8 cellular contexts compared by ENCODE assay signal in the genomic region with DNA sequence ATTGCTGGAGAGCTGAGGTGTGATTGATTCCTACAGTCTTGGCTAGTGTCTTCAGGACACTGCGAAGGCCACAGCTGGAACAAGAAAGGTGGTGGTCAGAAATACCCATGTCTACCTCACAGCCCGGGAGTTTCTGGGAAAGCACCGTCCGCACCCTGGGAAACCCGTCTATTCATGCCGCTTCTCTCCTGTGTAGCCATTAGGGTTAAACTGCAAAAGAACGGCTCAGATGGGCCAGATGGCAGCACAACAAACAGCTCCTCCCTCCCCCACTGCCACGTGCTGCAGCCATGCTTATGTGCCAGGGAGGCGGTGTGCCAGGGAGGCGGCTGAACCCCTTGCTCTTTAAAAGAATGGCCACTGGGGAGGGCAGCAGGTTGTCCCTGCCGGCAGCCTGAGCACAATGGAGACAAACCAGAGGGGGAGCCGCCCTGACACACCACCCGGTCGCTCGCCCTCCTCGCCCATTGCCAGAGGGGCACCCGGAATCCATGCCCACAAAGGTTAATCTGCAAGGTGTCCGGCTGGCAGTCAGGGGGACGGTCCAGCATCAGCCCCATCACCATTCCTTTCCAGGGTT.
A peak's percentile ranks its signal among the peaks of the same experiment; 100 is the strongest.
DNase-seq lines count a peak whose midpoint lies in the region; TF ChIP-seq lines count a peak whose summit lies in the region.

No MANE protein-coding gene starts in this region.

- H3K36me3 Mint-ChIP-seq in CD4-positive, alpha-beta memory T cell: peaks cover 3 to 21% of the 10 kb centered on the region in 2 donors

- no peak overlapping the region for H2AFZ ChIP-seq in mesenchymal stem cell (ENCODE audit: low read depth, low read length)

- peak overlapping the region; percentile 56 to 87 (median 76) for H3K4me3 Mint-ChIP-seq in CD4-positive, alpha-beta memory T cell

- H3K14ac ChIP-seq in mesenchymal stem cell (ENCODE audit: low read length in 2 of 2): no peak overlapping the region

- H3K36me3 ChIP-seq in CD4-positive, alpha-beta memory T cell (ENCODE audit: insufficient read depth, low read length): no peaks in the 10 kb centered on the region
- H3K36me3 ChIP-seq in HUES64 (ENCODE audit: insufficient read depth, low read length) (no peaks in the 10 kb centered on the region), SJSA1 (no peaks in the 10 kb centered on the region), mesenchymal stem cell (ENCODE audit: control insufficient read depth in 1 of 2, insufficient read depth in 2 of 2, low read depth in 1 of 2, low read length in 2 of 2) (no peaks in the 10 kb centered on the region)

- 34% methylated on average over 19 of the region's 19 CpGs for WGBS in HUES64
- 83% methylated on average over 19 of the region's 19 CpGs for WGBS in mesenchymal stem cell

- no peaks in the 10 kb centered on the region for H3K27me3 ChIP-seq in CD4-positive, alpha-beta memory T cell (ENCODE audit: insufficient read depth, low read length)
- H3K27me3 ChIP-seq in HUES64 (ENCODE audit: insufficient read depth, low read length): no peaks in the 10 kb centered on the region
- H3K27me3 ChIP-seq in SJSA1 (replicated peaks): no peaks in the 10 kb centered on the region
- H3K27me3 ChIP-seq in dorsolateral prefrontal cortex: no peaks in the 10 kb centered on the region
- H3K27me3 ChIP-seq in mesenchymal stem cell (ENCODE audit: control insufficient read depth in 1 of 2, insufficient read depth in 1 of 2, low read length in 2 of 2): no peaks in the 10 kb centered on the region

- POLR2A ChIA-PET in CD4-positive, alpha-beta memory T cell (lab: Charles Lee; ENCODE audit: partially characterized antibody): interaction anchor here (0.7 to 3.7 kb wide), 12 partner anchors 8 to 123 kb away, joined by 3 to 20 read pairs (median 5); partner anchors contain the start of gene USP36

- H3K18ac ChIP-seq in mesenchymal stem cell (ENCODE audit: low read depth in 1 of 2, low read length in 2 of 2): no peak overlapping the region

- no peak overlapping the region for H3K23ac ChIP-seq in mesenchymal stem cell (ENCODE audit: low read length in 2 of 2)

- no peak overlapping the region for H2BK5ac ChIP-seq in mesenchymal stem cell (ENCODE audit: low read depth, low read length, poor library complexity, severe bottlenecking)

- H3K4me1 ChIP-seq in CD4-positive, alpha-beta memory T cell (ENCODE audit: insufficient read depth, low read length): peaks cover 98% of the 10 kb centered on the region
- H3K4me1 ChIP-seq in HUES64 (ENCODE audit: insufficient read depth, low read length) (peaks cover 18% of the 10 kb centered on the region), SJSA1 (replicated peaks) (peaks cover 43% of the 10 kb centered on the region), mesenchymal stem cell (ENCODE audit: control insufficient read depth, insufficient read depth, low read depth, low read length) (peaks cover 16% of the 10 kb centered on the region)

- peak overlapping the region; percentile 15; the same call in 1 of the 2 replicates for H3K9ac ChIP-seq in HUES64 (ENCODE audit: low read depth, low read length)
- peak overlapping the region; percentile 82 for H3K9ac ChIP-seq in mesenchymal stem cell (ENCODE audit: low read length)

- intact Hi-C loops in CD4-positive, alpha-beta memory T cell (cut with micrococcal nuclease): loop anchor here (1.0 kb wide), 1 partner anchor 9 kb away; no protein-coding TSS in a partner anchor
- intact Hi-C loops in dorsolateral prefrontal cortex (cut with DNase I): loop anchor here in 1 of 2 donors (1.0 kb wide), 1 partner anchor 65 kb away; the partner anchor contains the start of gene CYTH1

- H2BK12ac ChIP-seq in mesenchymal stem cell (ENCODE audit: low read length in 2 of 2): no peak overlapping the region

- H2AK5ac ChIP-seq in mesenchymal stem cell (ENCODE audit: low read length, severe bottlenecking): no peak overlapping the region

- peak overlapping the region; percentile 48 for H3K4me2 ChIP-seq in mesenchymal stem cell (ENCODE audit: low read length, poor library complexity, severe bottlenecking)

- H3K4me3 ChIP-seq in CD4-positive, alpha-beta memory T cell (ENCODE audit: low read length in 2 of 2): no peak overlapping the region
- H3K4me3 ChIP-seq in HUES64 (ENCODE audit: low read length): peak overlapping the region; percentile 30
- H3K4me3 ChIP-seq in SJSA1: peak overlapping the region; percentile 18
- H3K4me3 ChIP-seq in dorsolateral prefrontal cortex: peak overlapping the region; percentile 39 to 93 (median 61)
- H3K4me3 ChIP-seq in mesenchymal stem cell (ENCODE audit: insufficient read depth in 1 of 2, low read depth in 1 of 2, low read length in 2 of 2): peak overlapping the region in 1 of 2 experiments; percentile 84

- H4K8ac ChIP-seq in mesenchymal stem cell (ENCODE audit: low read length): no peak overlapping the region

- H3K27ac ChIP-seq in CD4-positive, alpha-beta memory T cell (ENCODE audit: low read depth, low read length): no peak overlapping the region
- H3K27ac ChIP-seq in HUES64 (ENCODE audit: low read depth, low read length) (no peak overlapping the region), SJSA1 (no peak overlapping the region), dorsolateral prefrontal cortex (peak overlapping the region; percentile 79 to 99 (median 96)), mesenchymal stem cell (ENCODE audit: low read length, poor library complexity, severe bottlenecking) (peak overlapping the region; percentile 34), temporal lobe (ENCODE audit: low read depth, low read length) (peak overlapping the region; percentile 91)

- H3K27me3 Mint-ChIP-seq in CD4-positive, alpha-beta memory T cell: no peaks in the 10 kb centered on the region

- DNase-seq in CD4-positive, alpha-beta memory T cell: peak in 2 of 5 donors; percentile 29 to 55
- DNase-seq in SJSA1 (ENCODE audit: low read depth in 1 of 2, low spot score in 2 of 2) (peak in 1 of 2 experiments; percentile 69), dorsolateral prefrontal cortex (peak; percentile 91 to 97 (median 94)), mesenchymal stem cell (no peak), AML-193 (lab: John Stamatoyannopoulos, UW) (no peak), GOT3 (lab: John Stamatoyannopoulos, UW) (no peak)

- H2BK15ac ChIP-seq in mesenchymal stem cell (ENCODE audit: low read depth, poor library complexity, severe bottlenecking): no peak overlapping the region

- TF ChIP-seq CTCF in dorsolateral prefrontal cortex (IDR thresholded peaks at IDR 0.05 in 54 of 56, conservative IDR thresholded peaks at IDR 0.05 in 2 of 56; ENCODE audit: low read depth in 1 of 56, partially characterized antibody in 56 of 56): peak in 25 of 56 donors; percentile 10 to 41 (median 28)

- CTCF ChIA-PET in CD4-positive, alpha-beta memory T cell (lab: Charles Lee; ENCODE audit: partially characterized antibody): interaction anchor here (1.2 to 3.2 kb wide), 6 partner anchors 8 to 52 kb away, joined by 3 to 21 read pairs (median 4); no protein-coding TSS in a partner anchor

- H2BK120ac ChIP-seq in mesenchymal stem cell (ENCODE audit: low read depth, low read length): no peak overlapping the region

- no peak overlapping the region for H4K91ac ChIP-seq in mesenchymal stem cell (ENCODE audit: low read length)

- H3K9me3 ChIP-seq in CD4-positive, alpha-beta memory T cell (ENCODE audit: control insufficient read depth in 1 of 2, low read length in 2 of 2): no peaks in the 10 kb centered on the region
- H3K9me3 ChIP-seq in HUES64 (ENCODE audit: insufficient read depth, low read depth, low read length): no peaks in the 10 kb centered on the region
- no peaks in the 10 kb centered on the region for H3K9me3 ChIP-seq in SJSA1 (replicated peaks)
- no peaks in the 10 kb centered on the region for H3K9me3 ChIP-seq in mesenchymal stem cell (ENCODE audit: control insufficient read depth, low read length)

- H3K79me1 ChIP-seq in mesenchymal stem cell (replicated peaks; ENCODE audit: low read length, poor library complexity, severe bottlenecking): peaks cover 22% of the 10 kb centered on the region

- peaks cover 0 to 6% (median 0%) of the 10 kb centered on the region in 8 donors for H3K9me3 Mint-ChIP-seq in CD4-positive, alpha-beta memory T cell

- H3K27ac Mint-ChIP-seq in CD4-positive, alpha-beta memory T cell: peak overlapping the region; percentile 38 to 92 (median 89)

- no peak overlapping the region for H3K4ac ChIP-seq in mesenchymal stem cell (ENCODE audit: low read depth in 1 of 2, low read length in 2 of 2)

- peaks cover 73 to 95% (median 85%) of the 10 kb centered on the region in 4 donors for H3K4me1 Mint-ChIP-seq in CD4-positive, alpha-beta memory T cell

Comparison
In these comparisons a context has a peak if more than half of its experiments do, and no peak if none do; other contexts are left out.
1. DNase-seq: peak in dorsolateral prefrontal cortex (10 of 10); none in mesenchymal stem cell (single experiment), AML-193 (0 of 2) and GOT3 (single experiment).
2. H3K27ac ChIP-seq: peak in dorsolateral prefrontal cortex (59 of 59), mesenchymal stem cell (single experiment) and temporal lobe (single experiment); none in CD4-positive, alpha-beta memory T cell (single experiment), HUES64 (single experiment) and SJSA1 (single experiment).
3. H3K4me3 ChIP-seq: peak in HUES64 (single experiment), SJSA1 (single experiment) and dorsolateral prefrontal cortex (59 of 59); none in CD4-positive, alpha-beta memory T cell (0 of 2).